ENCODE assay signal across 20 cellular contexts in genomic region chr4:168609369-168609768, GRCh38.
A peak's percentile ranks its signal among the peaks of the same experiment; 100 is the strongest.
DNase-seq lines count a peak whose midpoint lies in the region; ATAC-seq and TF ChIP-seq lines count a peak whose summit lies in the region.
"Had no signal": no experiment of that assay in that cellular context is flagged by ENCODE, and none has a peak within 500 bp of the region (broad histone marks: within the 10 kb centered on the region; RNA-seq: fewer than 3 reads in every experiment).

No MANE protein-coding gene starts in this region.

- H3K4me1 ChIP-seq in left ventricle myocardium inferior (peaks cover 80% of the 10 kb centered on the region), right cardiac atrium (ENCODE audit: control insufficient read depth, insufficient read depth, low read length) (peaks cover 4% of the 10 kb centered on the region), mesendoderm (ENCODE audit: control insufficient read depth, low read depth, low read length) (no peaks in the 10 kb centered on the region), tibial nerve (peaks cover 0 to 10% (median 2%) of the 10 kb centered on the region in 4 donors)
- H3K4me1 ChIP-seq: BE2C had no signal

- no peak overlapping the region for H4K8ac ChIP-seq in mesendoderm (ENCODE audit: low read depth, low read length)

- no peak overlapping the region for H4K5ac ChIP-seq in mesendoderm (ENCODE audit: low read length)

- H3K4me3 Mint-ChIP-seq in stimulated activated effector memory CD8-positive, alpha-beta T cell treated with anti-CD3 and anti-CD28 coated beads, Interleukin-12 subunit alpha, Interleukin-12 subunit beta, amount 100 ng/mL, for 72 hours, result no peak overlapping the region
- H3K4me3 Mint-ChIP-seq: CD14-positive monocyte; CD4-positive, alpha-beta T cell; CD8-positive, alpha-beta memory T cell had no signal

- H2BK120ac ChIP-seq in mesendoderm (ENCODE audit: low read depth, low read length), result no peak overlapping the region

- H3K4me2 ChIP-seq in mesendoderm (ENCODE audit: low read length), result no peak overlapping the region

- no peaks in the 10 kb centered on the region for H3K36me3 Mint-ChIP-seq in stimulated activated effector memory CD8-positive, alpha-beta T cell treated with anti-CD3 and anti-CD28 coated beads, Interleukin-12 subunit alpha, Interleukin-12 subunit beta, amount 100 ng/mL, for 72 hours
- H3K36me3 Mint-ChIP-seq: CD14-positive monocyte; CD8-positive, alpha-beta memory T cell had no signal

- H3K27me3 ChIP-seq in left ventricle myocardium inferior (ENCODE audit: low read depth) (no peaks in the 10 kb centered on the region), right cardiac atrium (ENCODE audit: control insufficient read depth, insufficient read depth) (no peaks in the 10 kb centered on the region), mesendoderm (ENCODE audit: insufficient read depth, low read length, poor library complexity) (no peaks in the 10 kb centered on the region), tibial nerve (no peaks in the 10 kb centered on the region)
- H3K27me3 ChIP-seq: BE2C; BLaER1 treated with 17β-estradiol and CSF1 and Interleukin-3, amounts not matched to agents 10 nM and 100 nM had no signal

- H3K27ac Mint-ChIP-seq in stimulated activated effector memory CD8-positive, alpha-beta T cell treated with anti-CD3 and anti-CD28 coated beads, Interleukin-12 subunit alpha, Interleukin-12 subunit beta, amount 100 ng/mL, for 72 hours, result no peak overlapping the region
- H3K27ac Mint-ChIP-seq: CD14-positive monocyte; CD4-positive, alpha-beta T cell had no signal

- H3K27ac ChIP-seq in left ventricle myocardium inferior (replicated peaks), result peak overlapping the region; percentile 17
- no peak overlapping the region for H3K27ac ChIP-seq in right cardiac atrium (ENCODE audit: low read length)
- no peak overlapping the region for H3K27ac ChIP-seq in mesendoderm (ENCODE audit: low read depth, low read length)
- H3K27ac ChIP-seq in tibial nerve, result no peak overlapping the region
- H3K27ac ChIP-seq: 22Rv1; BLaER1 treated with 17β-estradiol and CSF1 and Interleukin-3, amounts not matched to agents 10 nM and 100 nM had no signal

- no peak overlapping the region for H3K56ac ChIP-seq in mesendoderm (ENCODE audit: low read length)

- TF ChIP-seq EP300 in tibial nerve (IDR thresholded peaks at IDR 0.05), result no peak

- intact Hi-C loops in left ventricle myocardium inferior (cut with micrococcal nuclease), result no loop called here
- intact Hi-C loops in right cardiac atrium (cut with DNase I), result no loop called here

- H3K18ac ChIP-seq in mesendoderm (ENCODE audit: low read length), result no peak overlapping the region

- peak overlapping the region; percentile 23 for H2AK5ac ChIP-seq in mesendoderm (ENCODE audit: low read length)

- H3K23ac ChIP-seq in mesendoderm (ENCODE audit: low read length), result no peak overlapping the region

- H3K4me1 Mint-ChIP-seq in stimulated activated effector memory CD8-positive, alpha-beta T cell treated with anti-CD3 and anti-CD28 coated beads, Interleukin-12 subunit alpha, Interleukin-12 subunit beta, amount 100 ng/mL, for 72 hours, result no peaks in the 10 kb centered on the region
- H3K4me1 Mint-ChIP-seq: CD8-positive, alpha-beta memory T cell had no signal

- H3K79me1 ChIP-seq in mesendoderm (ENCODE audit: low read length), result no peaks in the 10 kb centered on the region

- H3K9ac ChIP-seq in mesendoderm (ENCODE audit: low read length), result no peak overlapping the region
- H3K9ac ChIP-seq: BLaER1 treated with 17β-estradiol and CSF1 and Interleukin-3, amounts not matched to agents 10 nM and 100 nM had no signal

- ATAC-seq in right cardiac atrium (no peak), GM18867 (IDR thresholded peaks at IDR 0.05; ENCODE audit: unreplicated experiment) (no peak)
- peak; percentile 38 for ATAC-seq in stimulated activated effector memory CD8-positive, alpha-beta T cell treated with anti-CD3 and anti-CD28 coated beads, Interleukin-12 subunit alpha, Interleukin-12 subunit beta, amount 100 ng/mL, for 72 hours

- 94% methylated on average over 4 of the region's 4 CpGs for WGBS in right cardiac atrium
- WGBS in mesendoderm (ENCODE audit: extremely low coverage, insufficient coverage, low lambda C conversion rate), result no CpG with 5 or more reads among the region's 4 CpGs
- WGBS in tibial nerve, 2 donors, result 93 to 96% methylated on average over 4 of the region's 4 CpGs

- no peak for TF ChIP-seq POLR2A in tibial nerve (IDR thresholded peaks at IDR 0.05)

- H3K79me2 ChIP-seq in mesendoderm (ENCODE audit: control insufficient read depth, insufficient read depth, low read length), result no peaks in the 10 kb centered on the region

- no peak overlapping the region for H2BK15ac ChIP-seq in mesendoderm (replicated peaks; ENCODE audit: low read depth)

- no peak for TF ChIP-seq CTCF in left ventricle myocardium inferior (IDR thresholded peaks at IDR 0.05; ENCODE audit: borderline replicate concordance)
- TF ChIP-seq CTCF in tibial nerve (IDR thresholded peaks at IDR 0.05), result no peak

- H3K9me3 ChIP-seq in left ventricle myocardium inferior (replicated peaks) (no peaks in the 10 kb centered on the region), right cardiac atrium (ENCODE audit: control insufficient read depth, low read length) (no peaks in the 10 kb centered on the region), tibial nerve (no peaks in the 10 kb centered on the region)
- H3K9me3 ChIP-seq: BE2C; BLaER1 treated with 17β-estradiol and CSF1 and Interleukin-3, amounts not matched to agents 10 nM and 100 nM had no signal

- DNase-seq in left ventricle myocardium inferior (no peak), right cardiac atrium (no peak), mesendoderm (no peak), tibial nerve (ENCODE audit: low spot score in 2 of 2) (no peak)
- DNase-seq in stimulated activated effector memory CD8-positive, alpha-beta T cell treated with anti-CD3 and anti-CD28 coated beads, Interleukin-12 subunit alpha, Interleukin-12 subunit beta, amount 100 ng/mL, for 72 hours (ENCODE audit: low spot score in 2 of 2), result no peak
- DNase-seq: ACHN; AML-193; BE2C; CD4-positive, alpha-beta T cell; CD8-positive, alpha-beta memory T cell; DMS53; DMS79 treated with DMSO at 0.1 percent for 48 hours; GF-D8; GOT3; H7; HCEC 1CT had no signal

- H3K9me3 Mint-ChIP-seq in stimulated activated effector memory CD8-positive, alpha-beta T cell treated with anti-CD3 and anti-CD28 coated beads, Interleukin-12 subunit alpha, Interleukin-12 subunit beta, amount 100 ng/mL, for 72 hours, result no peaks in the 10 kb centered on the region
- H3K9me3 Mint-ChIP-seq: CD4-positive, alpha-beta T cell; CD8-positive, alpha-beta memory T cell had no signal

- no peak overlapping the region for H3K4me3 ChIP-seq in left ventricle myocardium inferior
- no peak overlapping the region for H3K4me3 ChIP-seq in right cardiac atrium (ENCODE audit: low read length)
- H3K4me3 ChIP-seq in mesendoderm (ENCODE audit: low read length), result no peak overlapping the region
- no peak overlapping the region for H3K4me3 ChIP-seq in tibial nerve
- H3K4me3 ChIP-seq: BLaER1 treated with 17β-estradiol and CSF1 and Interleukin-3, amounts not matched to agents 10 nM and 100 nM had no signal

- no peak overlapping the region for H2BK5ac ChIP-seq in mesendoderm (ENCODE audit: low read length)

- no peak overlapping the region for H3K4ac ChIP-seq in mesendoderm (ENCODE audit: low read depth, low read length)

- H3K36me3 ChIP-seq in left ventricle myocardium inferior (no peaks in the 10 kb centered on the region), mesendoderm (ENCODE audit: control insufficient read depth, insufficient read depth, low read length) (no peaks in the 10 kb centered on the region), tibial nerve (no peaks in the 10 kb centered on the region)
- H3K36me3 ChIP-seq: BE2C; BLaER1 treated with 17β-estradiol and CSF1 and Interleukin-3, amounts not matched to agents 10 nM and 100 nM had no signal
